21 cellular contexts compared by ENCODE assay signal in the genomic region with DNA sequence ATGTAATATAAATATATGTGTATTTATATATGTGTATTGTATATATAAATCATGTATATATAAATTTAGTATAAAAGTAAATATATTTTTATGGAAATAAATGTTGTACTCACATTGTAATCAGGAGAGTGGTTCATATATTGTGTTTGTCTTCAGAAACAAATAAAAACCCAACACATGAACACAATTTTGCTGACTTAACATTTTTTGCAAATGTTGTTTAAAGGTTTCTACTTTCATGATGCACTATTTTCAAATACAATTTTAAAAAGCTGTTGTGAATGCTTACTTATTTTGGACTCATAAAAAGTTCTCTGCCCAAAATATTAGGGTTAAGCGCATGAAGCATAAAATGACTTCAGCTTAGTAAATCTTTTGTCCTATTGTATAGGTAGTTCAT.
"Had no signal": no experiment of that assay in that cellular context is flagged by ENCODE, and none has a peak within 500 bp of the region (broad histone marks: within the 10 kb centered on the region; RNA-seq: fewer than 3 reads in every experiment).

No MANE protein-coding gene starts in this region.

- H3K4me1 ChIP-seq: SJSA1 had no signal

- H3K9me3 ChIP-seq: MG63, SJSA1 had no signal

- H3K36me3 ChIP-seq: MG63, SJSA1 had no signal

- FAIRE-seq: RCC 7860 had no signal

- DNase-seq: Karpas-422, KG1, MG63, NCI-H1092, NCI-H1105 treated with DMSO at 0.1 percent for 48 hours, NCI-H1417 treated with DMSO at 0.1 percent for 48 hours, NCI-H146, NCI-H1694 treated with DMSO at 0.1 percent for 48 hours, NCI-H1930, NCI-H2081, NCI-H2107, NCI-H2227 treated with DMSO at 0.1 percent for 48 hours, NCI-H524 treated with DMSO at 0.1 percent for 48 hours, NCI-H69, NCI-H774, Right ventricle myocardium superior, RPMI8226, SIG-M5 had no signal

- H3K4me3 ChIP-seq: MG63, SJSA1, SK-N-MC had no signal

- H3K27me3 ChIP-seq: MG63, SJSA1 had no signal

- H3K27ac ChIP-seq: SJSA1, SK-N-MC had no signal
